Comparison of ENCODE assay signal across 8 cellular contexts in the genomic region with DNA sequence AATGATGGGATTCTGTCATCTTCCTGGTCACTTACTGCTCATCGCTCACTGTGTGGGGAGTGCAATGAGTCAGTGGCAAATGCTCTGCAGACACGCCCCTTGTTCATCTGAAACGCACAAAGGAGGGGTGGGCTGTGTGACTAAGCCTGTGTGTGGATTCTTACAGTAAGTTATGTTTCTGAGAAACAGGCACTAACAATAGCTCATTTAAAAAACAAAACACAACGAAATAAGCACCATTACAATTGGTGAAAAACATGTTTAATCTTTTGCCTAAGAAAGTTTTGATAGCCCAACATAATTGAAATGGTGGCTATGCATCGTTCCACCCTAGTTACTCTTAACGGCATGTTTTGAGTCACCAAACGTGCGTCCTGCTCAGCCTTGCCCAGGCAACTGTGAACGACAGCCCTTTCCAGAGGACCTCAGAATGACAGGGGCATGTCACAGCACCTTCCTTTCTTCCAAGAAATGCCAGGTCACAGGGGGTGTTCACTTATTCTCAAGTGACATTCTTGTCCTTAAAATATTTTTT.
DNase-seq lines count a peak whose midpoint lies in the region; ATAC-seq and TF ChIP-seq lines count a peak whose summit lies in the region.

No MANE protein-coding gene starts in this region.

- ATAC-seq in GM18861 (IDR thresholded peaks at IDR 0.05; ENCODE audit: unreplicated experiment) = peak; percentile 84
- ATAC-seq in HG02870 (IDR thresholded peaks at IDR 0.05; ENCODE audit: unreplicated experiment) = peak; percentile 93

- peaks cover 31% of the 10 kb centered on the region for H3K4me1 ChIP-seq in OCI-LY3 (ENCODE audit: low read length)

- H3K79me2 ChIP-seq in OCI-LY3 (ENCODE audit: low read length) = no peaks in the 10 kb centered on the region

- peak; percentile 68 for DNase-seq in activated T-helper 9 cell treated with anti-CD3 and anti-CD28 coated beads, Interleukin-2, amount 50 U/mL, for 16 hours (ENCODE audit: low read depth)
- DNase-seq in head of caudate nucleus = peak; percentile 38 to 94 (median 79)
- peak; percentile 77 for DNase-seq in smooth muscle cell of the brain vasculature (ENCODE audit: low read depth, low spot score)
- DNase-seq in effector CD8-positive, alpha-beta T cell (lab: John Stamatoyannopoulos, UW) = no peak
- no peak for DNase-seq in NCI-H446 (lab: John Stamatoyannopoulos, UW)

- no peaks in the 10 kb centered on the region for H3K9me3 ChIP-seq in OCI-LY3 (ENCODE audit: insufficient read depth, low read length)

- intact Hi-C loops in head of caudate nucleus (cut with DNase I) = loop anchor here (5.0 kb wide), 1 partner anchor 206 kb away; no protein-coding TSS in a partner anchor

- H3K4me2 ChIP-seq in OCI-LY3 (ENCODE audit: low read length) = peak overlapping the region; percentile 88

- no peaks in the 10 kb centered on the region for H3K27me3 ChIP-seq in OCI-LY3 (ENCODE audit: low read depth, low read length)

- H3K36me3 ChIP-seq in OCI-LY3 (replicated peaks; ENCODE audit: low read depth, low read length) = no peaks in the 10 kb centered on the region

- H3K4me3 ChIP-seq in OCI-LY3 (ENCODE audit: low read length) = peak overlapping the region; percentile 70

- TF ChIP-seq CTCF in OCI-LY3 (IDR thresholded peaks at IDR 0.05; ENCODE audit: low read depth, low read length) = no peak

- H2AFZ ChIP-seq in OCI-LY3 (ENCODE audit: low read depth, low read length) = peak overlapping the region; percentile 82; the same call in 1 of the 2 replicates

- peak overlapping the region; percentile 56 for H3K27ac ChIP-seq in OCI-LY3 (ENCODE audit: low read length)

- H4K20me1 ChIP-seq in OCI-LY3 (ENCODE audit: insufficient read depth, low read length) = no peaks in the 10 kb centered on the region

- peak overlapping the region; percentile 58 for H3K9ac ChIP-seq in OCI-LY3 (ENCODE audit: low read length)

Comparison
In these comparisons a context has a peak if more than half of its experiments do, and no peak if none do; other contexts are left out.
1. DNase-seq: peak in activated T-helper 9 cell treated with anti-CD3 and anti-CD28 coated beads, Interleukin-2, amount 50 U/mL, for 16 hours (single experiment), head of caudate nucleus (42 of 42) and smooth muscle cell of the brain vasculature (single experiment); none in effector CD8-positive, alpha-beta T cell (single experiment) and NCI-H446 (0 of 2).